In genomic region chr18:24726727-24727539, GRCh38 we compare ENCODE assay signal across 8 cellular contexts.
DNase-seq lines count a peak whose midpoint lies in the region; TF ChIP-seq lines count a peak whose summit lies in the region.

No MANE protein-coding gene starts in this region.

- peaks cover 0 to 13% (median 7%) of the 10 kb centered on the region in 11 experiments; a peak in 7 of 22 replicates for H3K27me3 ChIP-seq in BLaER1 treated with 17β-estradiol and CSF1 and Interleukin-3, amounts not matched to agents 10 nM and 100 nM

- intact Hi-C loops in lower leg skin (cut with DNase I; ENCODE audit: low total_unique reads) = loop anchor here (10.0 kb wide), 1 partner anchor 122 kb away; no protein-coding TSS in a partner anchor

- H3K9me3 ChIP-seq in BLaER1 treated with 17β-estradiol and CSF1 and Interleukin-3, amounts not matched to agents 10 nM and 100 nM (replicated peaks in 1 of 11) = no peaks in the 10 kb centered on the region

- 18 to 25% methylated on average over 18 of the region's 18 CpGs for WGBS in lower leg skin, 2 donors

- TF ChIP-seq POLR2A in lower leg skin (IDR thresholded peaks at IDR 0.05) = no peak

- peak overlapping the region in 4 of 11 experiments; percentile 18 to 30 (median 26); a peak in 1 of 22 replicates for H3K9ac ChIP-seq in BLaER1 treated with 17β-estradiol and CSF1 and Interleukin-3, amounts not matched to agents 10 nM and 100 nM

- peak overlapping the region; percentile 25 to 54 (median 44); a peak in 18 of 20 replicates for H3K4me3 ChIP-seq in BLaER1 treated with 17β-estradiol and CSF1 and Interleukin-3, amounts not matched to agents 10 nM and 100 nM
- H3K4me3 ChIP-seq in coronary artery = peak overlapping the region; percentile 43
- H3K4me3 ChIP-seq in lower leg skin (ENCODE audit: low read depth, poor library complexity, severe bottlenecking) = no peak overlapping the region

- no peaks in the 10 kb centered on the region for H3K36me3 ChIP-seq in BLaER1 treated with 17β-estradiol and CSF1 and Interleukin-3, amounts not matched to agents 10 nM and 100 nM

- DNase-seq in GOT3 (lab: John Stamatoyannopoulos, UW) (peak; percentile 9), NCI-H2227 (lab: John Stamatoyannopoulos, UW; ENCODE audit: unreplicated experiment) (peak; percentile 81), coronary artery (ENCODE audit: low spot score) (no peak), lower leg skin (ENCODE audit: low spot score in 2 of 2) (peak; percentile 39 to 90), 8988T (no peak)
- peak; percentile 24 to 47 for DNase-seq in activated CD4-positive, alpha-beta T cell treated with anti-CD3 and anti-CD28 coated beads for 24 hours (ENCODE audit: low read depth in 2 of 2)
- DNase-seq in stimulated activated CD4-positive, alpha-beta T cell treated with anti-CD3 and anti-CD28 coated beads, TNF-alpha, amount 100 ng/mL, for 48 hours (ENCODE audit: low read depth in 3 of 3) = peak; percentile 14 to 37 (median 18)

- peak overlapping the region; percentile 33 to 73 (median 64); a peak in 21 of 22 replicates for H3K4me2 ChIP-seq in BLaER1 treated with 17β-estradiol and CSF1 and Interleukin-3, amounts not matched to agents 10 nM and 100 nM

- peaks cover 8 to 18% (median 13%) of the 10 kb centered on the region in 10 experiments; a peak in 18 of 20 replicates for H3K4me1 ChIP-seq in BLaER1 treated with 17β-estradiol and CSF1 and Interleukin-3, amounts not matched to agents 10 nM and 100 nM

- TF ChIP-seq CTCF in coronary artery (IDR thresholded peaks at IDR 0.05) = peak; percentile 68
- TF ChIP-seq CTCF in lower leg skin (IDR thresholded peaks at IDR 0.05) = peak in 1 of 3 donors; percentile 23

- H4K20me1 ChIP-seq in BLaER1 treated with 17β-estradiol and CSF1 and Interleukin-3, amounts not matched to agents 10 nM and 100 nM = no peaks in the 10 kb centered on the region

- H3K27ac ChIP-seq in BLaER1 treated with 17β-estradiol and CSF1 and Interleukin-3, amounts not matched to agents 10 nM and 100 nM = no peak overlapping the region
- H3K27ac ChIP-seq in coronary artery = no peak overlapping the region

Comparison
In these comparisons a context has a peak if more than half of its experiments do, and no peak if none do; other contexts are left out.
1. DNase-seq: peak in GOT3 (single experiment), NCI-H2227 (single experiment), activated CD4-positive, alpha-beta T cell treated with anti-CD3 and anti-CD28 coated beads for 24 hours (2 of 2), lower leg skin (2 of 2) and stimulated activated CD4-positive, alpha-beta T cell treated with anti-CD3 and anti-CD28 coated beads, TNF-alpha, amount 100 ng/mL, for 48 hours (3 of 3); none in coronary artery (single experiment) and 8988T (single experiment).